Comparison of ENCODE assay signal across 8 cellular contexts in genomic region chr12:12704593-12705230, GRCh38.
A peak's percentile ranks its signal among the peaks of the same experiment; 100 is the strongest.
DNase-seq lines count a peak whose midpoint lies in the region; ATAC-seq and TF ChIP-seq lines count a peak whose summit lies in the region.

No MANE protein-coding gene starts in this region.

- peaks cover 9% of the 10 kb centered on the region for H3K27me3 Mint-ChIP-seq in nephron progenitor cell (ENCODE audit: low read depth, poor library complexity)

- H3K36me3 Mint-ChIP-seq in nephron progenitor cell (ENCODE audit: low read depth): no peaks in the 10 kb centered on the region

- ATAC-seq in HG02943 (IDR thresholded peaks at IDR 0.05; ENCODE audit: low read depth, unreplicated experiment): peak; percentile 66
- no peak for ATAC-seq in GM18517 (IDR thresholded peaks at IDR 0.05; ENCODE audit: unreplicated experiment)

- no peaks in the 10 kb centered on the region for H3K9me3 Mint-ChIP-seq in nephron progenitor cell

- no peak overlapping the region for H3K27ac Mint-ChIP-seq in nephron progenitor cell

- H3K4me1 Mint-ChIP-seq in nephron progenitor cell: peaks cover 16% of the 10 kb centered on the region

- TF ChIP-seq CTCF in AG09309 (IDR thresholded peaks at IDR 0.05; ENCODE audit: control insufficient read depth, insufficient read depth, low read depth, low read length, missing control alignments) (peak; percentile 95), GM12801 (IDR thresholded peaks at IDR 0.05; ENCODE audit: extremely low read depth, insufficient read length) (peak; percentile 28), fibroblast of mammary gland (conservative IDR thresholded peaks at IDR 0.05; ENCODE audit: control insufficient read depth, insufficient read depth, low read depth, low read length) (peak; percentile 100), nephron progenitor cell (IDR thresholded peaks at IDR 0.05) (peak; percentile 88)

- DNase-seq in AG09309 (ENCODE audit: low read depth) (peak; percentile 90), NCI-H2107 (lab: John Stamatoyannopoulos, UW) (peak; percentile 76), UCSD-AML1 (lab: John Stamatoyannopoulos, UW; ENCODE audit: unreplicated experiment) (peak; percentile 17), fibroblast of mammary gland (ENCODE audit: low read depth) (peak; percentile 95), nephron progenitor cell (peak; percentile 30)

- no peak overlapping the region for H3K4me3 Mint-ChIP-seq in nephron progenitor cell

- H3K4me3 ChIP-seq in AG09309 (ENCODE audit: control insufficient read depth, low read depth, low read length) (no peak overlapping the region), fibroblast of mammary gland (ENCODE audit: control insufficient read depth, low read depth, low read length) (no peak overlapping the region)

Comparison
In these comparisons a context has a peak if more than half of its experiments do, and no peak if none do; other contexts are left out.
1. DNase-seq: peak in every context shown above with its lines; median percentile 95 in fibroblast of mammary gland; 90 in AG09309; 76 in NCI-H2107; 30 in nephron progenitor cell; 17 in UCSD-AML1.
2. CTCF ChIP-seq: peak in every context shown above with its lines; median percentile 100 in fibroblast of mammary gland; 95 in AG09309; 88 in nephron progenitor cell; 28 in GM12801.